Comparison of ENCODE assay signal across 1 cellular context in the genomic region with DNA sequence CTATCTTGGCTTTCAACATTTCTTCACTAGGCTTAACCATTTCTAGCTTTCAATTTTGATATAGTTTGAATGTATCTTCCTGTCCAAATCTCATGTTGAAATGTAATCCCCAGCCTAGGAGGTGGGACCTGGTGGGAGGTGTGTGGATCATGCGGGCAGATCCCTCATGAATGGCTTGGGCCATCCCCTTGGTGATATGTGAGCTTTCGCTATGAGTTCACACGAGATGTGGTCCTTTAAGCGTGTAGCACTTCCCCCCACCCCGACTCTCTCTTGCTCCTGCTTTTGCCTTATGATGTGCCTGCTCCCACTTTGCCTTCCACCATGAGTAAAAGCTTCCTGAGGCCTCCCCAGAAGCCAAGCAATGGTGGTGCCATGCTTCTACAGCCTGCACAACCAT.
TF ChIP-seq lines count a peak whose summit lies in the region.

No MANE protein-coding gene starts in this region.

TF ChIP-seq in K562, 482 proteins besides CTCF, POLR2A, EP300 and RAD21 (continued from another document):
- no peak for TF ChIP-seq NKRF (IDR thresholded peaks at IDR 0.05; ENCODE audit: borderline replicate concordance)
- TF ChIP-seq NR2C2 (CRISPR knock-in tag; IDR thresholded peaks at IDR 0.05), result no peak
- TF ChIP-seq NR2C2 (tag; IDR thresholded peaks at IDR 0.05), result no peak
- no peak for TF ChIP-seq BCOR (IDR thresholded peaks at IDR 0.05)
- TF ChIP-seq SREBF2 (CRISPR knock-in tag; IDR thresholded peaks at IDR 0.05), result no peak
- TF ChIP-seq MCM7 (IDR thresholded peaks at IDR 0.05), result no peak
- no peak for TF ChIP-seq MAFF (IDR thresholded peaks at IDR 0.05; ENCODE audit: low read length)
- TF ChIP-seq POLR3G (IDR thresholded peaks at IDR 0.05; ENCODE audit: extremely low read depth, insufficient read length, insufficient replicate concordance), result no peak
- no peak for TF ChIP-seq ZNF75A (CRISPR knock-in tag; IDR thresholded peaks at IDR 0.05)
- TF ChIP-seq TFAM (CRISPR knock-in tag; conservative IDR thresholded peaks at IDR 0.05), result no peak
- no peak for TF ChIP-seq FOSL1 (tag; conservative IDR thresholded peaks at IDR 0.05)
- TF ChIP-seq ZBTB1 (CRISPR knock-in tag; IDR thresholded peaks at IDR 0.05; ENCODE audit: borderline replicate concordance, low read depth), result no peak
- TF ChIP-seq ZNF311 (CRISPR knock-in tag; IDR thresholded peaks at IDR 0.05), result no peak
